11 cellular contexts compared by ENCODE assay signal in genomic region chr4:184503869-184504300, GRCh38. TPM values are rescaled to one million over a fixed set of nuclear protein-coding genes. Genes with fewer than 3 reads are reported as not detected.
A peak's percentile ranks its signal among the peaks of the same experiment; 100 is the strongest.
DNase-seq lines count a peak whose midpoint lies in the region; ATAC-seq and TF ChIP-seq lines count a peak whose summit lies in the region.
"Had no signal": no experiment of that assay in that cellular context is flagged by ENCODE, and none has a peak within 500 bp of the region (broad histone marks: within the 10 kb centered on the region; RNA-seq: fewer than 3 reads in every experiment).

No MANE protein-coding gene starts in this region.

- H3K79me2 ChIP-seq in DOHH2 (ENCODE audit: control insufficient read depth, low read length) = no peaks in the 10 kb centered on the region

- DNase-seq in MG63 = peak; percentile 9
- peak; percentile 49 for DNase-seq in activated naive CD4-positive, alpha-beta T cell treated with anti-CD3 and anti-CD28 coated beads, Interleukin-2, amount 10 ng/mL, durations not matched to agents 7 days and 5 days
- peak in 6 of 9 donors; percentile 19 to 46 (median 34) for DNase-seq in naive thymus-derived CD4-positive, alpha-beta T cell
- no peak for DNase-seq in GM20000 (ENCODE audit: low spot score)
- DNase-seq: left colon, SHP77 treated with DMSO at 0.1 percent for 48 hours had no signal

- H3K36me3 ChIP-seq in DOHH2 (ENCODE audit: control insufficient read depth, low read length) (no peaks in the 10 kb centered on the region), MG63 (no peaks in the 10 kb centered on the region)
- no peaks in the 10 kb centered on the region for H3K36me3 ChIP-seq in naive thymus-derived CD4-positive, alpha-beta T cell (ENCODE audit: control insufficient read depth in 2 of 3, insufficient read depth in 3 of 3, low read length in 3 of 3)

- POLR2A ChIA-PET in naive thymus-derived CD4-positive, alpha-beta T cell (lab: Charles Lee) = interaction anchor here (0.6 to 3.0 kb wide), 8 partner anchors 9 to 238 kb away, joined by 3 to 16 read pairs (median 6); partner anchors contain the start of gene IRF2

- H3K27ac Mint-ChIP-seq in activated naive CD4-positive, alpha-beta T cell treated with anti-CD3 and anti-CD28 coated beads, Interleukin-2, amount 10 ng/mL, durations not matched to agents 7 days and 5 days = peak overlapping the region; percentile 16
- peak overlapping the region; percentile 56 to 78 (median 65) for H3K27ac Mint-ChIP-seq in naive thymus-derived CD4-positive, alpha-beta T cell

- H3K36me3 Mint-ChIP-seq in activated naive CD4-positive, alpha-beta T cell treated with anti-CD3 and anti-CD28 coated beads, Interleukin-2, amount 10 ng/mL, durations not matched to agents 7 days and 5 days = peaks cover 1% of the 10 kb centered on the region
- peaks cover 0 to 3% (median 0%) of the 10 kb centered on the region in 5 donors for H3K36me3 Mint-ChIP-seq in naive thymus-derived CD4-positive, alpha-beta T cell

- no peaks in the 10 kb centered on the region for H4K20me1 ChIP-seq in DOHH2 (ENCODE audit: control insufficient read depth, insufficient read depth, low read depth, low read length)

- peak; percentile 76 for ATAC-seq in naive thymus-derived CD4-positive, alpha-beta T cell
- ATAC-seq in HG02571 (IDR thresholded peaks at IDR 0.05; ENCODE audit: unreplicated experiment) = no peak
- no peak for ATAC-seq in HG02759 (IDR thresholded peaks at IDR 0.05; ENCODE audit: unreplicated experiment)
- ATAC-seq in HG02970 (IDR thresholded peaks at IDR 0.05; ENCODE audit: low FRiP score, unreplicated experiment) = no peak
- ATAC-seq: body of pancreas, left colon had no signal

- intact Hi-C loops in naive thymus-derived CD4-positive, alpha-beta T cell (cut with micrococcal nuclease) = loop anchor here (1.0 to 2.0 kb wide), 4 partner anchors 9 to 31 kb away; partner anchors contain the start of gene IRF2 (in 1 of the 2)

- H3K4me1 ChIP-seq in DOHH2 (ENCODE audit: control insufficient read depth, low read length) = peaks cover 15% of the 10 kb centered on the region
- H3K4me1 ChIP-seq in naive thymus-derived CD4-positive, alpha-beta T cell (ENCODE audit: control insufficient read depth in 2 of 2, insufficient read depth in 2 of 2, low read length in 2 of 2) = peaks cover 13 to 20% of the 10 kb centered on the region in 2 donors
- H3K4me1 ChIP-seq: body of pancreas had no signal

- H3K27ac ChIP-seq in DOHH2 (ENCODE audit: low read depth, low read length) = no peak overlapping the region
- H3K27ac ChIP-seq in naive thymus-derived CD4-positive, alpha-beta T cell (ENCODE audit: low read depth, low read length) = no peak overlapping the region
- H3K27ac ChIP-seq: body of pancreas had no signal

- no peak overlapping the region for H3K4me3 Mint-ChIP-seq in activated naive CD4-positive, alpha-beta T cell treated with anti-CD3 and anti-CD28 coated beads, Interleukin-2, amount 10 ng/mL, durations not matched to agents 7 days and 5 days
- H3K4me3 Mint-ChIP-seq in naive thymus-derived CD4-positive, alpha-beta T cell = peak overlapping the region; percentile 36 to 84 (median 74)

- no peaks in the 10 kb centered on the region for H3F3A ChIP-seq in DOHH2 (ENCODE audit: control insufficient read depth, insufficient read depth)

- H3K27me3 Mint-ChIP-seq in activated naive CD4-positive, alpha-beta T cell treated with anti-CD3 and anti-CD28 coated beads, Interleukin-2, amount 10 ng/mL, durations not matched to agents 7 days and 5 days = no peaks in the 10 kb centered on the region
- no peaks in the 10 kb centered on the region for H3K27me3 Mint-ChIP-seq in naive thymus-derived CD4-positive, alpha-beta T cell

- H3K27me3 ChIP-seq in DOHH2 (ENCODE audit: control insufficient read depth, low read length) (no peaks in the 10 kb centered on the region), MG63 (no peaks in the 10 kb centered on the region)
- no peaks in the 10 kb centered on the region for H3K27me3 ChIP-seq in naive thymus-derived CD4-positive, alpha-beta T cell (ENCODE audit: control insufficient read depth in 2 of 2, insufficient read depth in 2 of 2, low read length in 2 of 2)
- H3K27me3 ChIP-seq: body of pancreas had no signal

- no peak overlapping the region for H3K4me3 ChIP-seq in DOHH2 (ENCODE audit: low read length)
- H3K4me3 ChIP-seq in MG63 = no peak overlapping the region
- peak overlapping the region; percentile 41 for H3K4me3 ChIP-seq in naive thymus-derived CD4-positive, alpha-beta T cell (ENCODE audit: low read length)
- H3K4me3 ChIP-seq: body of pancreas had no signal

- peaks cover 36% of the 10 kb centered on the region for H3K4me1 Mint-ChIP-seq in activated naive CD4-positive, alpha-beta T cell treated with anti-CD3 and anti-CD28 coated beads, Interleukin-2, amount 10 ng/mL, durations not matched to agents 7 days and 5 days
- H3K4me1 Mint-ChIP-seq in naive thymus-derived CD4-positive, alpha-beta T cell = peaks cover 14 to 40% (median 31%) of the 10 kb centered on the region in 7 donors

- no peaks in the 10 kb centered on the region for H3K9me2 ChIP-seq in DOHH2 (replicated peaks; ENCODE audit: control insufficient read depth, low read length)

- H3K9me3 ChIP-seq in DOHH2 (ENCODE audit: control insufficient read depth, insufficient read depth, low read length) = no peaks in the 10 kb centered on the region
- no peaks in the 10 kb centered on the region for H3K9me3 ChIP-seq in MG63
- no peaks in the 10 kb centered on the region for H3K9me3 ChIP-seq in naive thymus-derived CD4-positive, alpha-beta T cell (ENCODE audit: control insufficient read depth in 2 of 3, low read length in 3 of 3)
- H3K9me3 ChIP-seq: body of pancreas had no signal

- TF ChIP-seq CTCF in DOHH2 (IDR thresholded peaks at IDR 0.05; ENCODE audit: low read depth, low read length, poor library complexity, severe bottlenecking) (no peak), GM20000 (IDR thresholded peaks at IDR 0.05; ENCODE audit: extremely low read depth, missing control alignments) (no peak)

- H3K4me2 ChIP-seq in DOHH2 (ENCODE audit: low read length) = peak overlapping the region; percentile 12; the same call in 1 of the 2 replicates

- CTCF ChIA-PET in activated naive CD4-positive, alpha-beta T cell treated with anti-CD3 and anti-CD28 coated beads, Interleukin-2, amount 10 ng/mL, durations not matched to agents 7 days and 5 days (lab: Charles Lee) = interaction anchor here (3.1 to 3.7 kb wide), 2 partner anchors 10 to 240 kb away, joined by 10 to 13 read pairs; no protein-coding TSS in a partner anchor
- CTCF ChIA-PET in naive thymus-derived CD4-positive, alpha-beta T cell (lab: Charles Lee) = interaction anchor here (0.7 to 1.6 kb wide), 3 partner anchors 8 to 31 kb away, joined by 3 to 6 read pairs (median 3); no protein-coding TSS in a partner anchor

- H3K9me3 Mint-ChIP-seq in activated naive CD4-positive, alpha-beta T cell treated with anti-CD3 and anti-CD28 coated beads, Interleukin-2, amount 10 ng/mL, durations not matched to agents 7 days and 5 days = no peaks in the 10 kb centered on the region
- H3K9me3 Mint-ChIP-seq in naive thymus-derived CD4-positive, alpha-beta T cell = peaks cover 0 to 2% (median 0%) of the 10 kb centered on the region in 11 donors

RNA-seq across cellular contexts. Expression of gene IRF2, which starts 29.5 kb away (rescaled TPM):
- 5.4 and 13.9 TPM in 2 replicates for total RNA-seq in MG63 (2014; rRNA removed; shearing (Covaris generic); ENCODE audit: low replicate concordance)
- total RNA-seq in naive thymus-derived CD4-positive, alpha-beta T cell = 10 to 100 TPM; 31.2 to 86.3 (median 75.0) TPM
- polyA plus RNA-seq in naive thymus-derived CD4-positive, alpha-beta T cell = 10 to 100 TPM; 83.5 to 87.0 TPM
